10 cellular contexts compared by ENCODE assay signal in genomic region chr2:176830362-176830761, GRCh38.
A peak's percentile ranks its signal among the peaks of the same experiment; 100 is the strongest.
DNase-seq lines count a peak whose midpoint lies in the region; ATAC-seq, FAIRE-seq and TF ChIP-seq lines count a peak whose summit lies in the region.
"Had no signal": no experiment of that assay in that cellular context is flagged by ENCODE, and none has a peak within 500 bp of the region (broad histone marks: within the 10 kb centered on the region; RNA-seq: fewer than 3 reads in every experiment).

No MANE protein-coding gene starts in this region.

- no peak overlapping the region for H3K9ac ChIP-seq in K562 (ENCODE audit: insufficient read depth in 1 of 2, low read depth in 2 of 2, low read length in 2 of 2)

- no peaks in the 10 kb centered on the region for H3K27me3 ChIP-seq in CD8-positive, alpha-beta T cell (ENCODE audit: insufficient read depth, low read length)
- peaks cover 0 to 5% of the 10 kb centered on the region in 2 experiments; a peak in 3 of 5 replicates for H3K27me3 ChIP-seq in K562 (ENCODE audit: control insufficient read depth in 2 of 2, insufficient read depth in 2 of 2, low read length in 2 of 2)
- H3K27me3 ChIP-seq in H7 (ENCODE audit: control insufficient read depth, insufficient read depth, low read length) = no peaks in the 10 kb centered on the region
- H3K27me3 ChIP-seq: ascending aorta had no signal

- H3K27ac ChIP-seq in CD8-positive, alpha-beta T cell (ENCODE audit: low read depth, low read length) = no peak overlapping the region
- no peak overlapping the region for H3K27ac ChIP-seq in K562 (ENCODE audit: extremely low read depth, low read depth, low read length)
- H3K27ac ChIP-seq: ascending aorta had no signal

- H3K4me1 Mint-ChIP-seq in CD8-positive, alpha-beta T cell (ENCODE audit: low read depth) = peaks cover 43% of the 10 kb centered on the region

- WGBS in K562 (ENCODE audit: insufficient coverage, low coverage, missing lambda C conversion rate) = 0% methylated on average over 3 of the region's 3 CpGs

- H3K4me1 ChIP-seq in CD8-positive, alpha-beta T cell (ENCODE audit: insufficient read depth, low read length) = peaks cover 31% of the 10 kb centered on the region
- no peaks in the 10 kb centered on the region for H3K4me1 ChIP-seq in K562 (replicated peaks in 1 of 2; ENCODE audit: control insufficient read depth in 2 of 2, insufficient read depth in 2 of 2, low read length in 2 of 2)
- H3K4me1 ChIP-seq: ascending aorta had no signal

- no peak for TF ChIP-seq POLR2A in K562 (conservative IDR thresholded peaks at IDR 0.05)

- no peaks in the 10 kb centered on the region for H3K9me1 ChIP-seq in K562 (ENCODE audit: control insufficient read depth, insufficient read depth, low read length)

- no peaks in the 10 kb centered on the region for H3K79me2 ChIP-seq in K562 (ENCODE audit: control insufficient read depth, insufficient read depth, low read length)

- no peak overlapping the region for H3K27ac Mint-ChIP-seq in CD8-positive, alpha-beta T cell

- H4K20me1 ChIP-seq in K562 (replicated peaks; ENCODE audit: control insufficient read depth, insufficient read depth, low read length) = no peaks in the 10 kb centered on the region

- no peak overlapping the region for H2AFZ ChIP-seq in K562 (ENCODE audit: low read depth, low read length)

- no peaks in the 10 kb centered on the region for H3K36me3 ChIP-seq in CD8-positive, alpha-beta T cell (ENCODE audit: insufficient read depth, low read length)
- H3K36me3 ChIP-seq in K562 (ENCODE audit: control insufficient read depth, insufficient read depth, low read length) = no peaks in the 10 kb centered on the region
- H3K36me3 ChIP-seq in H7 (replicated peaks; ENCODE audit: control insufficient read depth, insufficient read depth, low read length) = no peaks in the 10 kb centered on the region
- H3K36me3 ChIP-seq: ascending aorta had no signal

- in situ Hi-C loops in K562 (cut with MboI) = no loop called here

- peak in 3 of 7 experiments; percentile 41 to 56 (median 46) for DNase-seq in CD8-positive, alpha-beta T cell
- DNase-seq in NCI-H1436 treated with DMSO at 0.1 percent for 48 hours (lab: John Stamatoyannopoulos, UW) (peak; percentile 12), K562 (ENCODE audit: extremely low read depth in 1 of 4, low spot score in 3 of 4) (peak in 2 of 4 experiments; percentile 20 to 23), NK-92 (lab: John Stamatoyannopoulos, UW; ENCODE audit: unreplicated experiment) (no peak), H7 (no peak), NCI-H187 treated with DMSO at 0.1 percent for 48 hours (lab: John Stamatoyannopoulos, UW) (no peak)
- DNase-seq: SW 1271 had no signal

- H3K4me2 ChIP-seq in K562 (ENCODE audit: insufficient read depth, low read length) = no peak overlapping the region

- no peaks in the 10 kb centered on the region for H3K9me3 ChIP-seq in CD8-positive, alpha-beta T cell (ENCODE audit: low read length)
- no peaks in the 10 kb centered on the region for H3K9me3 ChIP-seq in K562 (replicated peaks; ENCODE audit: control insufficient read depth, insufficient read depth, low read depth, low read length)
- H3K9me3 ChIP-seq: ascending aorta had no signal

- intact Hi-C loops in CD8-positive, alpha-beta T cell (cut with DNase I, micrococcal nuclease) = loop anchor here in 1 of 2 experiments (5.0 kb wide), 1 partner anchor 317 kb away; no protein-coding TSS in a partner anchor
- intact Hi-C loops in K562 (cut with micrococcal nuclease) = no loop called here

- no peak for TF ChIP-seq CTCF in CD8-positive, alpha-beta T cell (IDR thresholded peaks at IDR 0.05)
- TF ChIP-seq CTCF in GM12873 (IDR thresholded peaks at IDR 0.05; ENCODE audit: insufficient read depth, low read depth, low read length, missing control alignments) = peak; percentile 16
- TF ChIP-seq CTCF in K562 (IDR thresholded peaks at IDR 0.05 in 2 of 3, conservative IDR thresholded peaks at IDR 0.05 in 1 of 3; ENCODE audit: insufficient read depth in 2 of 3, low read depth in 1 of 3, low read length in 3 of 3) = peak in 2 of 3 experiments; percentile 32 to 38; a peak in 2 of 6 replicates

- ATAC-seq in CD8-positive, alpha-beta T cell = peak; percentile 53
- ATAC-seq in K562 (peak; percentile 78), GM18870 (IDR thresholded peaks at IDR 0.05; ENCODE audit: unreplicated experiment) (no peak)

- no peak overlapping the region for H3K4me3 ChIP-seq in CD8-positive, alpha-beta T cell (ENCODE audit: low read depth, low read length)
- no peak overlapping the region for H3K4me3 ChIP-seq in K562
- no peak overlapping the region for H3K4me3 ChIP-seq in H7 (ENCODE audit: insufficient read depth, low read depth, low read length)
- H3K4me3 ChIP-seq: ascending aorta had no signal

- no peak; a peak in 1 of 4 replicates for TF ChIP-seq RAD21 in K562 (CRISPR knock-in tag; conservative IDR thresholded peaks at IDR 0.05 in 1 of 2, IDR thresholded peaks at IDR 0.05 in 1 of 2)

- no peaks in the 10 kb centered on the region for H3K9me3 Mint-ChIP-seq in CD8-positive, alpha-beta T cell

- no peaks in the 10 kb centered on the region for H3K27me3 Mint-ChIP-seq in CD8-positive, alpha-beta T cell (ENCODE audit: low read depth)

- no peaks in the 10 kb centered on the region for H3K36me3 Mint-ChIP-seq in CD8-positive, alpha-beta T cell

- BruUV-seq in K562 (replicated peaks; lab: Mats Ljungman, UMichigan) = no TSS peak

- CTCF ChIA-PET in CD8-positive, alpha-beta T cell (lab: Charles Lee) = interaction anchor here (0.5 to 2.6 kb wide), 4 partner anchors 9 to 319 kb away, joined by 3 to 10 read pairs (median 4); no protein-coding TSS in a partner anchor
- CTCF ChIA-PET in K562 (lab: Yijun Ruan, JAX; ENCODE audit: low intra/inter-chr PET ratio) = no interaction called here

- FAIRE-seq in K562 (lab: Jason Lieb, UNC) = no peak

- no peak for TF ChIP-seq EP300 in K562 (IDR thresholded peaks at IDR 0.05; ENCODE audit: low read length)

- H3K4me3 Mint-ChIP-seq in CD8-positive, alpha-beta T cell = no peak overlapping the region

- POLR2A ChIA-PET in CD8-positive, alpha-beta T cell (lab: Charles Lee) = no interaction called here
- POLR2A ChIA-PET in K562 (lab: Yijun Ruan, JAX) = interaction anchor here (0.9 kb wide), 1 partner anchor 12 kb away, joined by 3 read pairs; no protein-coding TSS in a partner anchor

TF ChIP-seq in K562, 482 proteins besides CTCF, POLR2A, EP300 and RAD21 (continues in another document):
- no peak for TF ChIP-seq DEAF1 (CRISPR knock-in tag; IDR thresholded peaks at IDR 0.05)
- peak; percentile 57 for TF ChIP-seq RFX1 (IDR thresholded peaks at IDR 0.05)
- TF ChIP-seq CTCFL (IDR thresholded peaks at IDR 0.05; ENCODE audit: borderline replicate concordance, insufficient read depth, low read depth, low read length, poor library complexity, severe bottlenecking) = peak; percentile 22
- TF ChIP-seq YY1 (IDR thresholded peaks at IDR 0.05; ENCODE audit: borderline replicate concordance in 1 of 3, control insufficient read depth in 1 of 3, extremely low read depth in 1 of 3, insufficient read depth in 3 of 3, insufficient read length in 1 of 3, insufficient replicate concordance in 2 of 3, low read depth in 1 of 3, low read length in 2 of 3) = peak in 1 of 3 experiments; percentile 54
- TF ChIP-seq KLF6 (CRISPR knock-in tag; IDR thresholded peaks at IDR 0.05; ENCODE audit: borderline replicate concordance) = no peak
- TF ChIP-seq ATF2 (CRISPR knock-in tag; IDR thresholded peaks at IDR 0.05) = no peak
- no peak for TF ChIP-seq NFIC (IDR thresholded peaks at IDR 0.05)
- peak; percentile 61; the same call in 1 of the 2 replicates for TF ChIP-seq FOXJ3 (CRISPR knock-in tag; IDR thresholded peaks at IDR 0.05)
